ENCODE assay signal across 4 cellular contexts in genomic region chr11:119139276-119139675, GRCh38. TPM values are rescaled to one million over a fixed set of nuclear protein-coding genes. Genes with fewer than 3 reads are reported as not detected.
"Had no signal": no experiment of that assay in that cellular context is flagged by ENCODE, and none has a peak within 500 bp of the region (broad histone marks: within the 10 kb centered on the region; RNA-seq: fewer than 3 reads in every experiment).

No MANE protein-coding gene starts in this region.

RNA-seq across cellular contexts. Expression of gene ABCG4, which starts 9.6 kb away (rescaled TPM):
- total RNA-seq: activated naive CD8-positive, alpha-beta T cell treated with anti-CD3 and anti-CD28 coated beads, Interleukin-2, amount 10 ng/mL, durations not matched to agents 7 days and 5 days; activated T-helper 1 cell treated with anti-CD3 and anti-CD28 coated beads, Interleukin-12 subunit alpha, Interleukin-12 subunit beta, Interleukin-2, Interleukin-4 antibody, amounts not matched to agents 30 ng/mL and 10 ng/mL and 1 ng/mL, durations not matched to agents 14 hours and 24 hours and 36 hours; activated T-helper 17 cell treated with anti-CD3 and anti-CD28 coated beads, Interleukin-2, amount 50 U/mL, for 72 hours; ascending aorta had no signal
